Comparison of ENCODE assay signal across 8 cellular contexts in the genomic region with DNA sequence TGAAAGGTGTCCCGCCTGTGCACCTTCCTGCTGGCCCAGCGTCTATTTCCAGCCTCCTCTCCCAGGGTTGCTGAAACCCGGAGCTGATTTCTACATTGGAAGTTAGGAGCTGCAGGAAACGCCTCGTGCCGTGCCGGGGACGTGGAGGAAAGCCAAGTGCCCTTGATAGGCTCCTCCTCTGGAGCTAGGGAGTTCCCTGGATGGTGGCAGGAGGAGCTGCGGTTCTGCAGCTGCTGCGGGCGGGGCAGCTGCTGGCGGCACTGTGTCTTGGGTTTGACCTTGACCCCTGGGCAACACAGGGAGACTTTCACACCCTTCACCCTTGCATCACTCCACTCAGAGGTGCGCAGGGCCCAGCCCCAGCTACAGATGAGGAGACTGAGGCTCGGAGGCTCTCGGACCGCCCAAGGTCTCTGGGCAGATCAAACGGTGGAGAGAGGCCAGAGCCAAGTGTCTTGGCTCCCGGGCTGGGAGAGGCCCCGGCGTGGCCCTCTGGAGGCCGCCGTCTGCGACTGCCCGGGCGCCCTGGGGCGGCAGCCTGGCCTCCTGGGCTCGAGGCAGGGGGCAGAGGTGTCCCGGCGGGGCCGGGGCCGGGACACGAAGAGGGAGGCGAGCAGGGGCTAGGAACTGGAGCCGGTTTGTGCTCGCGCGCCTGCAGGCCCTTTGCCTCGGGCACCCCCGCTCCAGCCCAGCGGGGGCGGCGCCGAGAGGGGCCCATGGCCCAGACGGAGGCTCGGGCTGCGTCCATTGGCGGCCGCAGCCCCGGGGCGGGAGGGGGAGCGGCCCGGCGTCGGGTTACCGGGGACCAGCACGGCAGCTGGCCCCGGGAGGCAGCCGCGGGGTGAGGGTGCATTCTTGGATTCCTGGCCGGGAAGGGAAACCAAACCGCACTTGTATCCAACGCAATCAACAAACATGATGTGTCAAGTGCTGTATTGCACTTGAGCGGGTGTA.
A peak's percentile ranks its signal among the peaks of the same experiment; 100 is the strongest.
DNase-seq lines count a peak whose midpoint lies in the region; ATAC-seq, FAIRE-seq and TF ChIP-seq lines count a peak whose summit lies in the region.

No MANE protein-coding gene starts in this region.

- peak overlapping the region; percentile 93 for H3K4ac ChIP-seq in IMR-90 (ENCODE audit: low read depth, low read length)

- dilution Hi-C loops in IMR-90 (cut with HindIII; ENCODE audit: low sequenced_read_pairs, unreplicated experiment): no loop called here

- intact Hi-C loops in IMR-90 (cut with micrococcal nuclease) (loop anchor here (1.0 to 10.0 kb wide), 5 partner anchors 52 to 715 kb away; a partner anchor contains a TSS), esophagus squamous epithelium (cut with DNase I) (loop anchor here (5.0 to 10.0 kb wide), 2 partner anchors 105 to 207 kb away; a partner anchor contains a TSS), uterus (cut with DNase I; ENCODE audit: low total_unique reads) (loop anchor here (5.0 to 10.0 kb wide), 2 partner anchors 265 to 337 kb away; a partner anchor contains a TSS)

- H3K4me1 ChIP-seq in A549: peaks cover 25% of the 10 kb centered on the region
- H3K4me1 ChIP-seq in IMR-90 (ENCODE audit: control insufficient read depth, insufficient read depth, low read length): peaks cover 26% of the 10 kb centered on the region
- H3K4me1 ChIP-seq in esophagus squamous epithelium: peaks cover 30 to 76% (median 43%) of the 10 kb centered on the region in 3 donors
- peaks cover 22 to 27% of the 10 kb centered on the region in 2 donors for H3K4me1 ChIP-seq in mucosa of rectum (ENCODE audit: control insufficient read depth in 2 of 2, insufficient read depth in 2 of 2, low read length in 2 of 2)
- H3K4me1 ChIP-seq in uterus: peaks cover 9 to 17% of the 10 kb centered on the region in 2 donors

- H2BK20ac ChIP-seq in IMR-90 (ENCODE audit: low read depth, low read length): peak overlapping the region; percentile 2; the same call in 1 of the 2 replicates

- H3K14ac ChIP-seq in IMR-90 (replicated peaks; ENCODE audit: low read depth, low read length): peak overlapping the region; percentile 87

- H3K27me3 ChIP-seq in IMR-90 (ENCODE audit: control insufficient read depth, insufficient read depth, low read length) (peaks cover 5% of the 10 kb centered on the region), esophagus squamous epithelium (no peaks in the 10 kb centered on the region), mucosa of rectum (ENCODE audit: control insufficient read depth in 2 of 2, insufficient read depth in 2 of 2, low read length in 2 of 2) (no peaks in the 10 kb centered on the region), uterus (no peaks in the 10 kb centered on the region)

- H4K8ac ChIP-seq in IMR-90 (ENCODE audit: low read depth in 2 of 2, low read length in 2 of 2): peak overlapping the region; percentile 34 to 57; a peak in 3 of 4 replicates

- CTCF ChIA-PET in A549 (lab: Yijun Ruan, JAX): interaction anchor here (0.7 to 5.3 kb wide), 32 partner anchors 9 to 528 kb away, joined by 3 to 37 read pairs (median 4); a partner anchor contains a TSS
- CTCF ChIA-PET in IMR-90 (lab: Yijun Ruan, JAX): interaction anchor here (0.5 to 1.0 kb wide), 4 partner anchors 45 to 213 kb away, joined by 3 to 4 read pairs (median 3); no protein-coding TSS in a partner anchor

- TF ChIP-seq EP300 in A549 (IDR thresholded peaks at IDR 0.05): no peak

- H3K36me3 ChIP-seq in IMR-90 (ENCODE audit: control insufficient read depth, insufficient read depth, low read length) (no peaks in the 10 kb centered on the region), SK-N-MC (ENCODE audit: insufficient read depth, low read length) (no peaks in the 10 kb centered on the region), esophagus squamous epithelium (no peaks in the 10 kb centered on the region), mucosa of rectum (ENCODE audit: control insufficient read depth in 2 of 2, insufficient read depth in 2 of 2, low read length in 2 of 2) (no peaks in the 10 kb centered on the region), uterus (no peaks in the 10 kb centered on the region)

- ATAC-seq in A549 (peak; percentile 83 to 89), IMR-90 (ENCODE audit: low read depth) (peak; percentile 95), GM18519 (IDR thresholded peaks at IDR 0.05; ENCODE audit: low FRiP score, unreplicated experiment) (no peak)

- DNase-seq in A549 (ENCODE audit: low read depth in 1 of 2, low spot score in 1 of 2) (peak; percentile 83 to 93), IMR-90 (peak; percentile 87), SK-N-MC (ENCODE audit: low read depth, low spot score) (peak; percentile 53), esophagus squamous epithelium (lab: John Stamatoyannopoulos, UW) (peak; percentile 14), uterus (peak; percentile 86 to 90)

- TF ChIP-seq RAD21 in A549 (conservative IDR thresholded peaks at IDR 0.05 in 1 of 2, IDR thresholded peaks at IDR 0.05 in 1 of 2): peak; percentile 1 to 22; a peak in 3 of 5 replicates
- 0 out of 2 replicates have a peak, but pooled peaks have one; percentile 17 for TF ChIP-seq RAD21 in IMR-90 (IDR thresholded peaks at IDR 0.05; ENCODE audit: low read length)

- peak overlapping the region; percentile 91 for H2AFZ ChIP-seq in IMR-90 (replicated peaks; ENCODE audit: low read length, poor library complexity)

- H3K23ac ChIP-seq in IMR-90 (ENCODE audit: low read depth, low read length): 0 out of 2 replicates have a peak overlapping the region, but pooled peaks have one; percentile 21

- no peaks in the 10 kb centered on the region for H3K79me1 ChIP-seq in IMR-90 (ENCODE audit: low read depth in 1 of 2, low read length in 2 of 2)

- POLR2A ChIA-PET in A549 (lab: Yijun Ruan, JAX) (interaction anchor here (0.6 to 3.3 kb wide), 15 partner anchors 21 to 841 kb away, joined by 3 to 58 read pairs (median 5); a partner anchor contains a TSS), IMR-90 (lab: Charles Lee; ENCODE audit: unreplicated experiment) (interaction anchor here (0.6 to 1.5 kb wide), 4 partner anchors 108 to 207 kb away, joined by 3 to 7 read pairs (median 4); a partner anchor contains a TSS)

- 7% methylated on average over 35 of the region's 63 CpGs for WGBS in A549 (ENCODE audit: missing lambda C conversion rate)
- WGBS in IMR-90 (ENCODE audit: extremely low coverage in 2 of 2, insufficient read length in 1 of 2), 2 experiments: 2% methylated on average over 23 of the region's 63 CpGs; no CpG with 5 or more reads in 1 of the 2 experiments
- 4 to 10% methylated on average over 7 to 14 of the region's 63 CpGs for WGBS in esophagus squamous epithelium, 2 donors

- TF ChIP-seq POLR2A in A549 (IDR thresholded peaks at IDR 0.05; ENCODE audit: low read length) (peak; percentile 59), IMR-90 (IDR thresholded peaks at IDR 0.05; ENCODE audit: low read depth, low read length) (no peak), esophagus squamous epithelium (IDR thresholded peaks at IDR 0.05) (peak in 2 of 4 donors; percentile 5 to 47), uterus (IDR thresholded peaks at IDR 0.05) (peak in 1 of 2 donors; percentile 34)

- peak overlapping the region; percentile 36; the same call in 1 of the 2 replicates for H3K9ac ChIP-seq in IMR-90 (ENCODE audit: low read depth, low read length)
- no peak overlapping the region for H3K9ac ChIP-seq in SK-N-MC (ENCODE audit: insufficient read length)
- H3K9ac ChIP-seq in mucosa of rectum (ENCODE audit: low read depth in 1 of 2, low read length in 2 of 2): peak overlapping the region; percentile 43 to 80

- peaks cover 8% of the 10 kb centered on the region for H3K9me1 ChIP-seq in IMR-90 (ENCODE audit: insufficient read depth, low read length)

- peak overlapping the region; percentile 67; the same call in 2 of the 3 replicates for H2BK15ac ChIP-seq in IMR-90 (ENCODE audit: low read depth, low read length)

- no TSS peak for BruUV-seq in IMR-90 (replicated peaks; lab: Mats Ljungman, UMichigan)

- H2BK5ac ChIP-seq in IMR-90 (ENCODE audit: low read depth, low read length, poor library complexity, severe bottlenecking): peak overlapping the region; percentile 67

- H3K18ac ChIP-seq in IMR-90 (ENCODE audit: low read depth, low read length): peak overlapping the region; percentile 43

- H3K4me2 ChIP-seq in A549 (peak overlapping the region; percentile 73), IMR-90 (ENCODE audit: low read depth, low read length) (peak overlapping the region; percentile 74)

- FAIRE-seq in A549 (lab: Jason Lieb, UNC): no peak

- H3K56ac ChIP-seq in IMR-90 (ENCODE audit: extremely low read depth, insufficient read depth, low read length): peak overlapping the region; percentile 54; the same call in 1 of the 2 replicates

- H3K4me3 ChIP-seq in A549 (peak overlapping the region; percentile 43), IMR-90 (ENCODE audit: insufficient read depth, low read depth, low read length) (peak overlapping the region; percentile 15), SK-N-MC (peak overlapping the region; percentile 32), esophagus squamous epithelium (peak overlapping the region; percentile 41 to 74 (median 48)), mucosa of rectum (ENCODE audit: low read length in 2 of 2) (peak overlapping the region; percentile 60 to 67), uterus (peak overlapping the region; percentile 17 to 48)

- peak overlapping the region; percentile 65 for H4K91ac ChIP-seq in IMR-90 (ENCODE audit: insufficient read depth, low read depth, low read length)

- peaks cover 4% of the 10 kb centered on the region; the same call in 2 of the 3 replicates for H3K9me3 ChIP-seq in A549
- peaks cover 6% of the 10 kb centered on the region; the same call in 1 of the 2 replicates for H3K9me3 ChIP-seq in IMR-90 (ENCODE audit: control insufficient read depth, insufficient read depth, low read length)
- H3K9me3 ChIP-seq in SK-N-MC (ENCODE audit: low read depth, low read length): no peaks in the 10 kb centered on the region
- H3K9me3 ChIP-seq in esophagus squamous epithelium: no peaks in the 10 kb centered on the region
- H3K9me3 ChIP-seq in mucosa of rectum (ENCODE audit: control insufficient read depth in 2 of 2, low read length in 2 of 2): no peaks in the 10 kb centered on the region
- H3K9me3 ChIP-seq in uterus: no peaks in the 10 kb centered on the region

- H3K27ac ChIP-seq in A549 (peak overlapping the region; percentile 81 to 90), IMR-90 (ENCODE audit: insufficient read depth, low read length) (peak overlapping the region; percentile 74), SK-N-MC (0 out of 2 replicates have a peak overlapping the region, but pooled peaks have one; percentile 40), esophagus squamous epithelium (peak overlapping the region; percentile 91 to 97 (median 94)), mucosa of rectum (ENCODE audit: low read depth in 2 of 2, low read length in 2 of 2) (peak overlapping the region; percentile 91 to 94), uterus (peak overlapping the region; percentile 87 to 96)

- H2AK9ac ChIP-seq in IMR-90 (replicated peaks; ENCODE audit: low read depth, low read length, poor library complexity): peak overlapping the region; percentile 82

- in situ Hi-C loops in IMR-90 (cut with MboI; ENCODE audit: low sequenced_read_pairs): loop anchor here (5.0 kb wide), 2 partner anchors 107 to 227 kb away; no protein-coding TSS in a partner anchor

- H4K5ac ChIP-seq in IMR-90 (ENCODE audit: low read depth, low read length): peak overlapping the region; percentile 54; the same call in 1 of the 2 replicates

- no peaks in the 10 kb centered on the region for H4K20me1 ChIP-seq in IMR-90 (ENCODE audit: insufficient read depth, low read length)

- peak overlapping the region; percentile 5; the same call in 1 of the 2 replicates for H2AK5ac ChIP-seq in IMR-90 (ENCODE audit: low read depth, low read length)

- TF ChIP-seq CTCF in A549 (IDR thresholded peaks at IDR 0.05) (peak; percentile 28; the same call in 2 of the 3 replicates), GM12874 (IDR thresholded peaks at IDR 0.05; ENCODE audit: insufficient read depth, low read depth, low read length) (peak; percentile 20; the same call in 1 of the 2 replicates), IMR-90 (conservative IDR thresholded peaks at IDR 0.05; ENCODE audit: low read depth, low read length) (0 out of 2 replicates have a peak, but pooled peaks have one; percentile 4), esophagus squamous epithelium (IDR thresholded peaks at IDR 0.05) (peak in 1 of 6 experiments; percentile 28), uterus (IDR thresholded peaks at IDR 0.05) (peak in 1 of 4 experiments; percentile 12)

- H2BK120ac ChIP-seq in IMR-90 (ENCODE audit: low read depth, low read length): peak overlapping the region; percentile 76

Comparison
In these comparisons a context has a peak if more than half of its experiments do, and no peak if none do; other contexts are left out.
1. DNase-seq: peak in every context shown above with its lines; median percentile 88 in A549; 88 in uterus; 87 in IMR-90; 53 in SK-N-MC; 14 in esophagus squamous epithelium.
2. H3K27ac ChIP-seq: peak in every context shown above with its lines; median percentile 94 in esophagus squamous epithelium; 92 in mucosa of rectum; 92 in uterus; 86 in A549; 74 in IMR-90; 40 in SK-N-MC.